38 cellular contexts compared by ENCODE assay signal in the genomic region with DNA sequence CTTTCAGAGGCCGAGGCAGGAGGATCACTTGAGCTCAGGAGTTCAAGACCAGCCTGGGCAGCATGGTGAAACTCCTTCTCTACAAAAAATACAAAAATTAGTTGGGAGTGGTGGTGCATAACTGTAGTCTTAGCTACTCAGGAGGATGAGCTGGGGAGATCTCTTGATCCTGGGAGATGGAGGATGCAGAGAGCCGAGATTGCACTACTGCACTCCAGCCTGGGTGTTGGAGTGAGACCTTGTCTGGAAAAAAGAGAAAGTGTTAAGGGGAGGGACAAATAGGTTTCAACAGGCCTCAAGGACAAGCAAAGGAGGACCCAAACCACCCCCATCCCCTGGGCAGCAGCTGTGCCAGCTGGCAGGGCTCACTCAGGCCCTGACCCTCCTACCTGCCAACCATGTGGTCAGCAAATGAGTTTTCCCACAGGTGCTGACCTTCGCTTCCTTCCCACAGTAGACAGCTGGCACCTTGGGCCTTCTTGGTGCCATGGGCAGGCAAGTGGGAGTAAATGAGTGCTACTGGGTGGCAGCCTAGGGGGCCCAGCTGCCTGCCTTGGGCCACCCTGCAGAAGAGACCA. TPM values are rescaled to one million over a fixed set of nuclear protein-coding genes. Genes with fewer than 3 reads are reported as not detected.
"Had no signal": no experiment of that assay in that cellular context is flagged by ENCODE, and none has a peak within 500 bp of the region (broad histone marks: within the 10 kb centered on the region; RNA-seq: fewer than 3 reads in every experiment).

No MANE protein-coding gene starts in this region.

- H3K4me1 Mint-ChIP-seq: activated B cell treated with CpG ODN at 0.5 μM for 24 hours; activated CD4-positive, alpha-beta T cell treated with anti-CD3 and anti-CD28 coated beads, Interleukin-2, amount 10 ng/mL, durations not matched to agents 24 days and 14 days; activated naive CD4-positive, alpha-beta T cell treated with anti-CD3 and anti-CD28 coated beads, Interleukin-2, amount 10 ng/mL, durations not matched to agents 7 days and 5 days; activated naive CD4-positive, alpha-beta T cell treated with anti-CD3 and anti-CD28 coated beads, Interleukin-2, amount 50 U/mL, for 24 hours; activated naive CD8-positive, alpha-beta T cell treated with anti-CD3 and anti-CD28 coated beads, Interleukin-2, amount 10 ng/mL, durations not matched to agents 7 days and 5 days; activated naive CD8-positive, alpha-beta T cell treated with anti-CD3 and anti-CD28 coated beads, Interleukin-2, amount 50 U/mL, for 24 hours; activated T-helper 17 cell treated with anti-CD3 and anti-CD28 coated beads, Interleukin-2, amount 50 U/mL, for 72 hours; brain had no signal

- H3K9me3 Mint-ChIP-seq: activated B cell treated with CpG ODN at 0.5 μM for 24 hours; activated CD4-positive, alpha-beta memory T cell treated with anti-CD3 and anti-CD28 coated beads for 36 hours; activated CD4-positive, alpha-beta T cell treated with anti-CD3 and anti-CD28 coated beads, Interleukin-2, amount 10 ng/mL, durations not matched to agents 24 days and 14 days; activated CD8-positive, alpha-beta T cell treated with anti-CD3 and anti-CD28 coated beads for 36 hours; activated naive CD4-positive, alpha-beta T cell treated with anti-CD3 and anti-CD28 coated beads, Interleukin-2, amount 10 ng/mL, durations not matched to agents 7 days and 5 days; activated naive CD4-positive, alpha-beta T cell treated with anti-CD3 and anti-CD28 coated beads, Interleukin-2, amount 50 U/mL, for 24 hours; activated naive CD8-positive, alpha-beta T cell treated with anti-CD3 and anti-CD28 coated beads, Interleukin-2, amount 10 ng/mL, durations not matched to agents 7 days and 5 days; activated T-cell treated with anti-CD3 and anti-CD28 coated beads, Interleukin-2, amount 50 U/mL, for 4 hours; activated T-cell treated with anti-CD3 and anti-CD28 coated beads, Interleukin-2, amount 50 U/mL, for 72 hours; activated T-helper 1 cell treated with anti-CD3 and anti-CD28 coated beads, Interleukin-12 subunit alpha, Interleukin-12 subunit beta, Interleukin-2, Interleukin-4 antibody, amounts not matched to agents 30 ng/mL and 10 ng/mL and 1 ng/mL, durations not matched to agents 14 hours and 24 hours and 36 hours; activated T-helper 17 cell treated with anti-CD3 and anti-CD28 coated beads, Interleukin-2, amount 50 U/mL, for 72 hours; T-helper 1 cell treated with Interleukin-12 subunit alpha and Interleukin-12 subunit beta and Interleukin-4 antibody, amounts not matched to agents 30 μg/mL and 1 μg/mL, for 36 hours; T-helper 2 cell treated with Interferon-gamma antibody and Interleukin-4, amounts not matched to agents 5 μg/mL and 100 μg/mL, for 36 hours had no signal

- ATAC-seq: activated CD8-positive, alpha-beta T cell treated with anti-CD3 and anti-CD28 coated beads for 36 hours; activated naive CD8-positive, alpha-beta T cell treated with anti-CD3 and anti-CD28 coated beads, Interleukin-2, amount 50 U/mL, for 24 hours; activated T-cell treated with anti-CD3 and anti-CD28 coated beads, Interleukin-2, amount 50 U/mL, for 4 hours; activated T-cell treated with anti-CD3 and anti-CD28 coated beads, Interleukin-2, amount 50 U/mL, for 72 hours; activated T-helper 17 cell treated with anti-CD3 and anti-CD28 coated beads, Interleukin-2, amount 50 U/mL, for 72 hours had no signal

- H3K27ac Mint-ChIP-seq: activated B cell treated with CpG ODN at 0.5 μM for 24 hours; activated CD4-positive, alpha-beta memory T cell treated with anti-CD3 and anti-CD28 coated beads for 36 hours; activated CD4-positive, alpha-beta T cell treated with anti-CD3 and anti-CD28 coated beads, Interleukin-2, amount 10 ng/mL, durations not matched to agents 24 days and 14 days; activated CD8-positive, alpha-beta T cell treated with anti-CD3 and anti-CD28 coated beads for 36 hours; activated naive CD4-positive, alpha-beta T cell treated with anti-CD3 and anti-CD28 coated beads, Interleukin-2, amount 10 ng/mL, durations not matched to agents 7 days and 5 days; activated naive CD4-positive, alpha-beta T cell treated with anti-CD3 and anti-CD28 coated beads, Interleukin-2, amount 50 U/mL, for 24 hours; activated naive CD8-positive, alpha-beta T cell; activated naive CD8-positive, alpha-beta T cell treated with anti-CD3 and anti-CD28 coated beads, Interleukin-2, amount 50 U/mL, for 24 hours; activated T-cell treated with anti-CD3 and anti-CD28 coated beads, Interleukin-2, amount 50 U/mL, for 72 hours; activated T-helper 1 cell treated with anti-CD3 and anti-CD28 coated beads, Interleukin-12 subunit alpha, Interleukin-12 subunit beta, Interleukin-2, Interleukin-4 antibody, amounts not matched to agents 30 ng/mL and 10 ng/mL and 1 ng/mL, durations not matched to agents 14 hours and 24 hours and 36 hours; activated T-helper 17 cell treated with anti-CD3 and anti-CD28 coated beads, Interleukin-2, amount 50 U/mL, for 72 hours; brain; T-helper 1 cell treated with Interleukin-12 subunit alpha and Interleukin-12 subunit beta and Interleukin-4 antibody, amounts not matched to agents 30 μg/mL and 1 μg/mL, for 36 hours; T-helper 2 cell treated with Interferon-gamma antibody and Interleukin-4, amounts not matched to agents 5 μg/mL and 100 μg/mL, for 36 hours had no signal

- H3K4me3 ChIP-seq: cardiac muscle cell had no signal

- H3K36me3 Mint-ChIP-seq: activated CD4-positive, alpha-beta memory T cell treated with anti-CD3 and anti-CD28 coated beads for 36 hours; activated naive CD4-positive, alpha-beta T cell treated with anti-CD3 and anti-CD28 coated beads, Interleukin-2, amount 10 ng/mL, durations not matched to agents 7 days and 5 days; activated naive CD8-positive, alpha-beta T cell; activated naive CD8-positive, alpha-beta T cell treated with anti-CD3 and anti-CD28 coated beads, Interleukin-2, amount 10 ng/mL, durations not matched to agents 7 days and 5 days; brain had no signal

- H3K27me3 Mint-ChIP-seq: activated B cell treated with CpG ODN at 0.5 μM for 24 hours; activated CD4-positive, alpha-beta T cell treated with anti-CD3 and anti-CD28 coated beads, Interleukin-2, amount 10 ng/mL, durations not matched to agents 24 days and 14 days had no signal

- H3K27ac ChIP-seq: cardiac muscle cell, VCaP had no signal

- DNase-seq: activated B cell treated with CpG ODN at 0.5 μM for 24 hours; activated CD4-positive, alpha-beta memory T cell treated with anti-CD3 and anti-CD28 coated beads for 36 hours; activated CD4-positive, alpha-beta T cell treated with anti-CD3 and anti-CD28 coated beads for 4 hours; activated CD4-positive, alpha-beta T cell treated with anti-CD3 and anti-CD28 coated beads, Interleukin-2, amount 10 ng/mL, durations not matched to agents 24 days and 14 days; activated CD4-positive, alpha-beta T cell treated with anti-CD3 and anti-CD28 coated beads, Interleukin-2, amount 50 U/mL, for 1 hour; activated CD4-positive, alpha-beta T cell treated with anti-CD3 and anti-CD28 coated beads, Interleukin-2, amount 50 U/mL, for 4 hours; activated CD4-positive, CD25-positive, alpha-beta regulatory T cell treated with anti-CD3 and anti-CD28 coated beads, Interleukin-2, amount 50 U/mL, for 72 hours; activated CD8-positive, alpha-beta memory T cell treated with anti-CD3 and anti-CD28 coated beads, Interleukin-2, amount 50 U/mL, for 4 hours; activated CD8-positive, alpha-beta T cell treated with anti-CD3 and anti-CD28 coated beads for 36 hours; activated effector memory CD4-positive, alpha-beta T cell treated with anti-CD3 and anti-CD28 coated beads, Interleukin-2, amount 50 U/mL, for 16 hours; activated naive CD4-positive, alpha-beta T cell treated with anti-CD3 and anti-CD28 coated beads, Interleukin-2, amount 10 ng/mL, durations not matched to agents 7 days and 5 days; activated naive CD4-positive, alpha-beta T cell treated with Interleukin-2 at 50 U/mL for 16 hours; activated naive CD8-positive, alpha-beta T cell treated with anti-CD3 and anti-CD28 coated beads, Interleukin-2, amount 10 ng/mL, durations not matched to agents 7 days and 5 days; activated naive CD8-positive, alpha-beta T cell treated with anti-CD3 and anti-CD28 coated beads, Interleukin-2, amount 50 U/mL, for 24 hours; activated T-cell treated with anti-CD3 and anti-CD28 coated beads for 4 hours; activated T-cell treated with anti-CD3 and anti-CD28 coated beads, Interleukin-2, amount 50 U/mL, for 1 hour; activated T-cell treated with anti-CD3 and anti-CD28 coated beads, Interleukin-2, amount 50 U/mL, for 4 hours; activated T-cell treated with anti-CD3 and anti-CD28 coated beads, Interleukin-2, amount 50 U/mL, for 72 hours; amygdala; anterior cingulate cortex; SW 1271; T-helper 1 cell; T-helper 2 cell; T-helper 9 cell had no signal

- FAIRE-seq: astrocyte, bronchial epithelial cell, TTC549 had no signal

- H3K36me3 ChIP-seq: cardiac muscle cell had no signal

- H3K4me3 Mint-ChIP-seq: activated B cell treated with CpG ODN at 0.5 μM for 24 hours; activated CD4-positive, alpha-beta memory T cell treated with anti-CD3 and anti-CD28 coated beads for 36 hours; activated CD4-positive, alpha-beta T cell treated with anti-CD3 and anti-CD28 coated beads, Interleukin-2, amount 10 ng/mL, durations not matched to agents 24 days and 14 days; activated CD8-positive, alpha-beta T cell treated with anti-CD3 and anti-CD28 coated beads for 36 hours; activated naive CD4-positive, alpha-beta T cell treated with anti-CD3 and anti-CD28 coated beads, Interleukin-2, amount 10 ng/mL, durations not matched to agents 7 days and 5 days; activated naive CD4-positive, alpha-beta T cell treated with anti-CD3 and anti-CD28 coated beads, Interleukin-2, amount 50 U/mL, for 24 hours; activated naive CD8-positive, alpha-beta T cell; activated naive CD8-positive, alpha-beta T cell treated with anti-CD3 and anti-CD28 coated beads, Interleukin-2, amount 10 ng/mL, durations not matched to agents 7 days and 5 days; activated naive CD8-positive, alpha-beta T cell treated with anti-CD3 and anti-CD28 coated beads, Interleukin-2, amount 50 U/mL, for 24 hours; activated T-cell treated with anti-CD3 and anti-CD28 coated beads, Interleukin-2, amount 50 U/mL, for 4 hours; activated T-cell treated with anti-CD3 and anti-CD28 coated beads, Interleukin-2, amount 50 U/mL, for 72 hours; activated T-helper 1 cell treated with anti-CD3 and anti-CD28 coated beads, Interleukin-12 subunit alpha, Interleukin-12 subunit beta, Interleukin-2, Interleukin-4 antibody, amounts not matched to agents 30 ng/mL and 10 ng/mL and 1 ng/mL, durations not matched to agents 14 hours and 24 hours and 36 hours; activated T-helper 17 cell treated with anti-CD3 and anti-CD28 coated beads, Interleukin-2, amount 50 U/mL, for 72 hours; brain; T-helper 1 cell treated with Interleukin-12 subunit alpha and Interleukin-12 subunit beta and Interleukin-4 antibody, amounts not matched to agents 30 μg/mL and 1 μg/mL, for 36 hours; T-helper 2 cell treated with Interferon-gamma antibody and Interleukin-4, amounts not matched to agents 5 μg/mL and 100 μg/mL, for 36 hours had no signal

RNA-seq across cellular contexts. Expression of gene PNLIPRP2, which starts 5.5 kb away (rescaled TPM):
- total RNA-seq: activated B cell treated with CpG ODN at 0.5 μM for 24 hours; activated CD4-positive, alpha-beta memory T cell treated with anti-CD3 and anti-CD28 coated beads for 36 hours; activated CD4-positive, alpha-beta T cell treated with anti-CD3 and anti-CD28 coated beads, Interleukin-2, amount 10 ng/mL, durations not matched to agents 24 days and 14 days; activated CD8-positive, alpha-beta memory T cell treated with anti-CD3 and anti-CD28 coated beads for 36 hours; activated CD8-positive, alpha-beta T cell treated with anti-CD3 and anti-CD28 coated beads for 36 hours; activated naive CD8-positive, alpha-beta T cell treated with anti-CD3 and anti-CD28 coated beads, Interleukin-2, amount 10 ng/mL, durations not matched to agents 7 days and 5 days; activated T-cell treated with anti-CD3 and anti-CD28 coated beads, Interleukin-2, amount 50 U/mL, for 72 hours; activated T-helper 1 cell treated with anti-CD3 and anti-CD28 coated beads, Interleukin-12 subunit alpha, Interleukin-12 subunit beta, Interleukin-2, Interleukin-4 antibody, amounts not matched to agents 30 ng/mL and 10 ng/mL and 1 ng/mL, durations not matched to agents 14 hours and 24 hours and 36 hours; activated T-helper 17 cell treated with anti-CD3 and anti-CD28 coated beads, Interleukin-2, amount 50 U/mL, for 72 hours; astrocyte; bronchial epithelial cell; cardiac muscle cell; cerebellum had no signal
- polyA plus RNA-seq: cardiac muscle cell had no signal

RNA-seq across cellular contexts. Expression of gene PNLIPRP1, which starts 24.5 kb away (rescaled TPM):
- total RNA-seq: activated B cell treated with CpG ODN at 0.5 μM for 24 hours; activated CD4-positive, alpha-beta memory T cell treated with anti-CD3 and anti-CD28 coated beads for 36 hours; activated CD4-positive, alpha-beta T cell treated with anti-CD3 and anti-CD28 coated beads, Interleukin-2, amount 10 ng/mL, durations not matched to agents 24 days and 14 days; activated CD8-positive, alpha-beta memory T cell treated with anti-CD3 and anti-CD28 coated beads for 36 hours; activated CD8-positive, alpha-beta T cell treated with anti-CD3 and anti-CD28 coated beads for 36 hours; activated naive CD8-positive, alpha-beta T cell treated with anti-CD3 and anti-CD28 coated beads, Interleukin-2, amount 10 ng/mL, durations not matched to agents 7 days and 5 days; activated T-cell treated with anti-CD3 and anti-CD28 coated beads, Interleukin-2, amount 50 U/mL, for 72 hours; activated T-helper 1 cell treated with anti-CD3 and anti-CD28 coated beads, Interleukin-12 subunit alpha, Interleukin-12 subunit beta, Interleukin-2, Interleukin-4 antibody, amounts not matched to agents 30 ng/mL and 10 ng/mL and 1 ng/mL, durations not matched to agents 14 hours and 24 hours and 36 hours; activated T-helper 17 cell treated with anti-CD3 and anti-CD28 coated beads, Interleukin-2, amount 50 U/mL, for 72 hours; astrocyte; bronchial epithelial cell; cardiac muscle cell; cerebellum had no signal
- polyA plus RNA-seq: cardiac muscle cell had no signal
